In genomic region chr1:8094481-8095241, GRCh38 we compare ENCODE assay signal across 10 cellular contexts.
A peak's percentile ranks its signal among the peaks of the same experiment; 100 is the strongest.
DNase-seq lines count a peak whose midpoint lies in the region; ATAC-seq and TF ChIP-seq lines count a peak whose summit lies in the region.
"Had no signal": no experiment of that assay in that cellular context is flagged by ENCODE, and none has a peak within 500 bp of the region (broad histone marks: within the 10 kb centered on the region; RNA-seq: fewer than 3 reads in every experiment).

No MANE protein-coding gene starts in this region.

- H3K36me3 ChIP-seq in upper lobe of left lung, result no peaks in the 10 kb centered on the region

- TF ChIP-seq POLR2A in upper lobe of left lung (IDR thresholded peaks at IDR 0.05), result no peak

- 60 to 61% methylated on average over 18 of the region's 18 CpGs for WGBS in upper lobe of left lung, 2 donors

- intact Hi-C loops in activated T-helper 2 cell treated with anti-CD3 and anti-CD28 coated beads, Interferon-gamma antibody, Interleukin-2, Interleukin-4, amounts not matched to agents 10 μg/mL and 5 μg/mL and 100 μg/mL, durations not matched to agents 14 hours and 24 hours and 36 hours (cut with micrococcal nuclease), result loop anchor here (5.0 kb wide), 2 partner anchors 47 to 152 kb away; partner anchors contain the start of gene TNFRSF9

- no peak for TF ChIP-seq CTCF in upper lobe of left lung (IDR thresholded peaks at IDR 0.05)
- TF ChIP-seq CTCF in glutamatergic neuron (IDR thresholded peaks at IDR 0.05; ENCODE audit: partially characterized antibody, unreplicated experiment), result no peak

- peak in 1 of 4 donors; percentile 73 for TF ChIP-seq EP300 in upper lobe of left lung (IDR thresholded peaks at IDR 0.05)

- ATAC-seq in upper lobe of left lung (ENCODE audit: low FRiP score in 2 of 2), result peak in 1 of 2 donors; percentile 51
- no peak for ATAC-seq in GM21723 (IDR thresholded peaks at IDR 0.05; ENCODE audit: unreplicated experiment)

- peak overlapping the region; percentile 72 to 80 (median 74) for H3K27ac ChIP-seq in upper lobe of left lung

- H3K27ac Mint-ChIP-seq in activated T-helper 2 cell treated with anti-CD3 and anti-CD28 coated beads, Interferon-gamma antibody, Interleukin-2, Interleukin-4, amounts not matched to agents 10 μg/mL and 5 μg/mL and 100 μg/mL, durations not matched to agents 14 hours and 24 hours and 36 hours, result peak overlapping the region; percentile 42
- no peak overlapping the region for H3K27ac Mint-ChIP-seq in glutamatergic neuron (ENCODE audit: unreplicated experiment)
- H3K27ac Mint-ChIP-seq: activated naive CD4-positive, alpha-beta T cell treated with anti-CD3 and anti-CD28 coated beads, Interleukin-2, amount 50 U/mL, for 24 hours had no signal

- H3K9me3 Mint-ChIP-seq in activated T-helper 2 cell treated with anti-CD3 and anti-CD28 coated beads, Interferon-gamma antibody, Interleukin-2, Interleukin-4, amounts not matched to agents 10 μg/mL and 5 μg/mL and 100 μg/mL, durations not matched to agents 14 hours and 24 hours and 36 hours, result no peaks in the 10 kb centered on the region
- H3K9me3 Mint-ChIP-seq in glutamatergic neuron (ENCODE audit: unreplicated experiment), result no peaks in the 10 kb centered on the region
- H3K9me3 Mint-ChIP-seq: activated naive CD4-positive, alpha-beta T cell treated with anti-CD3 and anti-CD28 coated beads, Interleukin-2, amount 50 U/mL, for 24 hours; immature natural killer cell had no signal

- peaks cover 65% of the 10 kb centered on the region for H3K4me1 Mint-ChIP-seq in activated T-helper 2 cell treated with anti-CD3 and anti-CD28 coated beads, Interferon-gamma antibody, Interleukin-2, Interleukin-4, amounts not matched to agents 10 μg/mL and 5 μg/mL and 100 μg/mL, durations not matched to agents 14 hours and 24 hours and 36 hours (ENCODE audit: low read depth)
- H3K4me1 Mint-ChIP-seq in glutamatergic neuron (ENCODE audit: low read depth, unreplicated experiment), result no peaks in the 10 kb centered on the region
- H3K4me1 Mint-ChIP-seq: immature natural killer cell had no signal

- peaks cover 3% of the 10 kb centered on the region for H3K36me3 Mint-ChIP-seq in activated T-helper 2 cell treated with anti-CD3 and anti-CD28 coated beads, Interferon-gamma antibody, Interleukin-2, Interleukin-4, amounts not matched to agents 10 μg/mL and 5 μg/mL and 100 μg/mL, durations not matched to agents 14 hours and 24 hours and 36 hours (ENCODE audit: low read depth)
- peaks cover 4% of the 10 kb centered on the region for H3K36me3 Mint-ChIP-seq in glutamatergic neuron (ENCODE audit: unreplicated experiment)
- H3K36me3 Mint-ChIP-seq: activated naive CD4-positive, alpha-beta T cell treated with anti-CD3 and anti-CD28 coated beads, Interleukin-2, amount 50 U/mL, for 24 hours had no signal

- H3K4me1 ChIP-seq in upper lobe of left lung, result peaks cover 20 to 43% (median 36%) of the 10 kb centered on the region in 4 donors

- no peak overlapping the region for H3K4me3 ChIP-seq in upper lobe of left lung

- DNase-seq in stimulated activated CD4-positive, alpha-beta T cell treated with anti-CD3 and anti-CD28 coated beads, Interleukin-15, amount 100 ng/mL, for 24 hours, result peak; percentile 5
- no peak for DNase-seq in stimulated activated CD4-positive, alpha-beta T cell treated with anti-CD3 and anti-CD28 coated beads, Interleukin-12 subunit alpha, Interleukin-12 subunit beta, amount 100 ng/mL, for 4 hours
- DNase-seq in activated T-helper 2 cell treated with anti-CD3 and anti-CD28 coated beads, Interferon-gamma antibody, Interleukin-2, Interleukin-4, amounts not matched to agents 10 μg/mL and 5 μg/mL and 100 μg/mL, durations not matched to agents 14 hours and 24 hours and 36 hours (ENCODE audit: low spot score), result no peak
- DNase-seq in kidney glomerular epithelial cell (lab: John Stamatoyannopoulos, UW) (peak; percentile 75), upper lobe of left lung (peak in 1 of 2 donors; percentile 39), glutamatergic neuron (no peak)
- DNase-seq in activated CD4-positive, alpha-beta T cell treated with anti-CD3 and anti-CD28 coated beads, Interleukin-2, amount 50 U/mL, for 48 hours, result no peak
- DNase-seq: immature natural killer cell had no signal

- H3K27me3 ChIP-seq in upper lobe of left lung, result no peaks in the 10 kb centered on the region

- no peaks in the 10 kb centered on the region for H3K9me3 ChIP-seq in upper lobe of left lung

- no peak overlapping the region for H3K4me3 Mint-ChIP-seq in activated T-helper 2 cell treated with anti-CD3 and anti-CD28 coated beads, Interferon-gamma antibody, Interleukin-2, Interleukin-4, amounts not matched to agents 10 μg/mL and 5 μg/mL and 100 μg/mL, durations not matched to agents 14 hours and 24 hours and 36 hours (ENCODE audit: low read depth)
- no peak overlapping the region for H3K4me3 Mint-ChIP-seq in glutamatergic neuron (ENCODE audit: unreplicated experiment)
- H3K4me3 Mint-ChIP-seq: activated naive CD4-positive, alpha-beta T cell treated with anti-CD3 and anti-CD28 coated beads, Interleukin-2, amount 50 U/mL, for 24 hours; immature natural killer cell had no signal

- H3K27me3 Mint-ChIP-seq in activated T-helper 2 cell treated with anti-CD3 and anti-CD28 coated beads, Interferon-gamma antibody, Interleukin-2, Interleukin-4, amounts not matched to agents 10 μg/mL and 5 μg/mL and 100 μg/mL, durations not matched to agents 14 hours and 24 hours and 36 hours (ENCODE audit: low read depth), result no peaks in the 10 kb centered on the region
- peaks cover 1% of the 10 kb centered on the region for H3K27me3 Mint-ChIP-seq in glutamatergic neuron (ENCODE audit: unreplicated experiment)
- H3K27me3 Mint-ChIP-seq: activated naive CD4-positive, alpha-beta T cell treated with anti-CD3 and anti-CD28 coated beads, Interleukin-2, amount 50 U/mL, for 24 hours had no signal

Comparison
In these comparisons a context has a peak if more than half of its experiments do, and no peak if none do; other contexts are left out.
1. DNase-seq: peak in stimulated activated CD4-positive, alpha-beta T cell treated with anti-CD3 and anti-CD28 coated beads, Interleukin-15, amount 100 ng/mL, for 24 hours (single experiment) and kidney glomerular epithelial cell (single experiment); none in stimulated activated CD4-positive, alpha-beta T cell treated with anti-CD3 and anti-CD28 coated beads, Interleukin-12 subunit alpha, Interleukin-12 subunit beta, amount 100 ng/mL, for 4 hours (single experiment), activated T-helper 2 cell treated with anti-CD3 and anti-CD28 coated beads, Interferon-gamma antibody, Interleukin-2, Interleukin-4, amounts not matched to agents 10 μg/mL and 5 μg/mL and 100 μg/mL, durations not matched to agents 14 hours and 24 hours and 36 hours (single experiment), activated CD4-positive, alpha-beta T cell treated with anti-CD3 and anti-CD28 coated beads, Interleukin-2, amount 50 U/mL, for 48 hours (0 of 2) and glutamatergic neuron (single experiment).